16 cellular contexts compared by ENCODE assay signal in genomic region chr14:64931123-64931522, GRCh38. TPM values are rescaled to one million over a fixed set of nuclear protein-coding genes. Genes with fewer than 3 reads are reported as not detected.
"Had no signal": no experiment of that assay in that cellular context is flagged by ENCODE, and none has a peak within 500 bp of the region (broad histone marks: within the 10 kb centered on the region; RNA-seq: fewer than 3 reads in every experiment).

No MANE protein-coding gene starts in this region.

- DNase-seq: activated CD8-positive, alpha-beta memory T cell treated with anti-CD3 and anti-CD28 coated beads, Interleukin-2, amount 50 U/mL, for 48 hours; activated CD8-positive, alpha-beta T cell treated with anti-CD3 and anti-CD28 coated beads, Interleukin-2, amount 10 ng/mL, durations not matched to agents 7 days and 5 days; aorta; foreskin melanocyte; retina had no signal

- H3K27ac ChIP-seq: parathyroid adenoma had no signal

- H3K9me3 Mint-ChIP-seq: activated T-helper 2 cell treated with anti-CD3 and anti-CD28 coated beads, Interferon-gamma antibody, Interleukin-2, Interleukin-4, amounts not matched to agents 10 μg/mL and 5 μg/mL and 100 μg/mL, durations not matched to agents 14 hours and 24 hours and 36 hours; mesothelial cell of epicardium; stimulated activated effector memory CD8-positive, alpha-beta T cell treated with anti-CD3 and anti-CD28 coated beads, Interleukin-12 subunit alpha, Interleukin-12 subunit beta, amount 100 ng/mL, for 72 hours; type B pancreatic cell had no signal

- ATAC-seq: activated CD4-positive, CD25-positive, alpha-beta regulatory T cell treated with anti-CD3 and anti-CD28 coated beads, Interleukin-2, amount 50 U/mL, for 24 hours; activated CD8-positive, alpha-beta T cell treated with anti-CD3 and anti-CD28 coated beads, Interleukin-2, amount 10 ng/mL, durations not matched to agents 7 days and 5 days; stimulated activated effector memory CD8-positive, alpha-beta T cell treated with anti-CD3 and anti-CD28 coated beads, Interleukin-12 subunit alpha, Interleukin-12 subunit beta, amount 100 ng/mL, for 72 hours had no signal

- H3K27ac Mint-ChIP-seq: activated CD8-positive, alpha-beta T cell treated with anti-CD3 and anti-CD28 coated beads, Interleukin-2, amount 10 ng/mL, durations not matched to agents 7 days and 5 days; activated T-helper 2 cell treated with anti-CD3 and anti-CD28 coated beads, Interferon-gamma antibody, Interleukin-2, Interleukin-4, amounts not matched to agents 10 μg/mL and 5 μg/mL and 100 μg/mL, durations not matched to agents 14 hours and 24 hours and 36 hours; stimulated activated effector memory CD8-positive, alpha-beta T cell treated with anti-CD3 and anti-CD28 coated beads, Interleukin-12 subunit alpha, Interleukin-12 subunit beta, amount 100 ng/mL, for 72 hours; type B pancreatic cell had no signal

- H3K4me3 Mint-ChIP-seq: activated CD8-positive, alpha-beta T cell treated with anti-CD3 and anti-CD28 coated beads, Interleukin-2, amount 10 ng/mL, durations not matched to agents 7 days and 5 days; activated naive CD8-positive, alpha-beta T cell; mesothelial cell of epicardium; stimulated activated effector memory CD8-positive, alpha-beta T cell treated with anti-CD3 and anti-CD28 coated beads, Interleukin-12 subunit alpha, Interleukin-12 subunit beta, amount 100 ng/mL, for 72 hours; type B pancreatic cell had no signal

- H3K27me3 Mint-ChIP-seq: activated naive CD8-positive, alpha-beta T cell; type B pancreatic cell had no signal

RNA-seq across cellular contexts. Expression of gene GPX2, which starts 11.4 kb away (rescaled TPM):
- total RNA-seq: activated CD8-positive, alpha-beta T cell treated with anti-CD3 and anti-CD28 coated beads, Interleukin-2, amount 10 ng/mL, durations not matched to agents 7 days and 5 days; activated T-helper 2 cell treated with anti-CD3 and anti-CD28 coated beads, Interferon-gamma antibody, Interleukin-2, Interleukin-4, amounts not matched to agents 10 μg/mL and 5 μg/mL and 100 μg/mL, durations not matched to agents 14 hours and 24 hours and 36 hours; aorta; endothelial cell of umbilical vein; T-helper 2 cell treated with Interferon-gamma antibody and Interleukin-4, amounts not matched to agents 100 ng/mL and 5 ng/mL, for 36 hours had no signal
- polyA plus RNA-seq: endothelial cell of umbilical vein had no signal

RNA-seq across cellular contexts. Expression of gene RAB15, which starts 41.0 kb away (rescaled TPM):
- total RNA-seq: bronchial epithelial cell had no signal

RNA-seq across cellular contexts. Expression of gene SPTB, which starts 51.4 kb away (rescaled TPM):
- total RNA-seq: activated CD8-positive, alpha-beta T cell treated with anti-CD3 and anti-CD28 coated beads, Interleukin-2, amount 10 ng/mL, durations not matched to agents 7 days and 5 days; bronchial epithelial cell; T-helper 2 cell treated with Interferon-gamma antibody and Interleukin-4, amounts not matched to agents 100 ng/mL and 5 ng/mL, for 36 hours had no signal
- polyA plus RNA-seq: keratinocyte had no signal
